9 cellular contexts compared by ENCODE assay signal in the genomic region with DNA sequence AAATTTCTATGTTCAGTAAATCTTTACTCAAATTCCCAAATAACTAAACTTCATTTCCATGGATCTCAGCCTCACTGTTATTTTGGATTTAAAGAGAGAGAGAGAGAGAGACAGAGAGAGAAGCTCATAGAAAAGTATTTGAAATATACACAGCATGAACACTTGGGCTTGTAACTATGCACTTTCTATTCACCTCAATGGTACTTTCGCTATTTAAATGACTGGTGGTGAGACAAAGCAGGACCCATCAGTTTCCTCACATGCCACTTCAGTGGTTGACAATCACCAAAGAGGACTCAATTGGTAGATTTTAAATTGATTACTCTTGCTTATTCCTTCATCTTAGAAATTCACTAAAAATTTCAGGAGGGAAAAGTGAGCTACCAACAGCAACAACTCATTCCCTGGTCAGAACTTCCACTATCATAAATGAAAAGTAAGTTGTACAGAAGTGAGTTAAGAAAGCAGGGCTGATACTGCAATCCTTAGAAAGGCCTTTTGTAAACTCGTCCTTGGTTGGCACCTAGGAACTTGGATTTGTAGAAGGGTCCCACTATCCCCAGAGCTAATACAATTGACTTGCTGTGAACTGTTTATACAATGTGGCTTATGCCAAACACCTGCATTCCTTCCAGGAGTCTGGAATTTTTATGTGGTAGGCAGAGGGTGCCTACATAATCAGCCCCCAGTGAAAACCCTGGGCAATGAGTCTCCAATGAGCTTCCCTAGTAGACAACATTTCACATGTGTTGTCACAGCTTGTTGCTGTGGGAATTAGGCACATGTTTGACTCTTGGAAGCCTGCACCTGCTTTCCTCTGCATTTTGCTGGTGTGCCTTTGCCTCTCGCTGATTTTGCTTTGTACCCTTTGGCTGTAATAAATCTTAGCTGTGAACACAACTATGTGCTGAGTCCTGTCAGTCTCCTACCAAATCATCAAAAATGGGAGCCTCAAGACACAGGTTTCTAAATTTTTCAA. TPM values are rescaled to one million over a fixed set of nuclear protein-coding genes. Genes with fewer than 3 reads are reported as not detected.
DNase-seq lines count a peak whose midpoint lies in the region; ATAC-seq and TF ChIP-seq lines count a peak whose summit lies in the region.
"Had no signal": no experiment of that assay in that cellular context is flagged by ENCODE, and none has a peak within 500 bp of the region (broad histone marks: within the 10 kb centered on the region; RNA-seq: fewer than 3 reads in every experiment).

No MANE protein-coding gene starts in this region.

- no peaks in the 10 kb centered on the region for H3K9me3 Mint-ChIP-seq in activated T-cell treated with anti-CD3 and anti-CD28 coated beads, Interleukin-2, amount 50 U/mL, for 72 hours
- H3K9me3 Mint-ChIP-seq in stimulated activated effector memory CD8-positive, alpha-beta T cell treated with anti-CD3 and anti-CD28 coated beads, Interleukin-12 subunit alpha, Interleukin-12 subunit beta, amount 100 ng/mL, for 72 hours: no peaks in the 10 kb centered on the region

- no peaks in the 10 kb centered on the region for H3K27me3 Mint-ChIP-seq in activated T-cell treated with anti-CD3 and anti-CD28 coated beads, Interleukin-2, amount 50 U/mL, for 72 hours (ENCODE audit: low read depth)

- peaks cover 0 to 100% (median 27%) of the 10 kb centered on the region in 9 donors for H3K36me3 ChIP-seq in heart right ventricle

- H3K36me3 Mint-ChIP-seq in activated T-cell treated with anti-CD3 and anti-CD28 coated beads, Interleukin-2, amount 50 U/mL, for 72 hours (ENCODE audit: insufficient read depth in 2 of 2): peaks cover 23 to 43% of the 10 kb centered on the region in 2 donors
- H3K36me3 Mint-ChIP-seq in stimulated activated effector memory CD8-positive, alpha-beta T cell treated with anti-CD3 and anti-CD28 coated beads, Interleukin-12 subunit alpha, Interleukin-12 subunit beta, amount 100 ng/mL, for 72 hours: peaks cover 93% of the 10 kb centered on the region

- peak; percentile 99 for ATAC-seq in activated T-cell treated with anti-CD3 and anti-CD28 coated beads, Interleukin-2, amount 50 U/mL, for 72 hours (replicated peaks in 1 of 2)
- ATAC-seq in GM21529 (IDR thresholded peaks at IDR 0.05; ENCODE audit: unreplicated experiment): peak; percentile 96
- ATAC-seq in HG03354 (IDR thresholded peaks at IDR 0.05; ENCODE audit: poor library complexity, severe bottlenecking, unreplicated experiment): peak; percentile 87
- ATAC-seq in stimulated activated effector memory CD8-positive, alpha-beta T cell treated with anti-CD3 and anti-CD28 coated beads, Interleukin-12 subunit alpha, Interleukin-12 subunit beta, amount 100 ng/mL, for 72 hours: peak; percentile 100
- no peak for ATAC-seq in heart right ventricle

- H3K9me3 ChIP-seq in heart right ventricle: peaks cover 0 to 11% (median 0%) of the 10 kb centered on the region in 11 donors

- DNase-seq in activated T-cell treated with anti-CD3 and anti-CD28 coated beads, Interleukin-2, amount 50 U/mL, for 72 hours: peak; percentile 28 to 39
- DNase-seq in activated T-cell treated with anti-CD3 and anti-CD28 coated beads, Interleukin-2, amount 50 U/mL, for 48 hours: no peak
- DNase-seq in stimulated activated effector memory CD8-positive, alpha-beta T cell treated with anti-CD3 and anti-CD28 coated beads, Interleukin-12 subunit alpha, Interleukin-12 subunit beta, amount 100 ng/mL, for 72 hours (ENCODE audit: low spot score in 2 of 2): no peak
- DNase-seq in heart right ventricle (no peak), NCI-H1694 treated with DMSO at 0.1 percent for 48 hours (lab: John Stamatoyannopoulos, UW) (no peak), LoVo (ENCODE audit: low spot score) (no peak)
- DNase-seq: dermis blood vessel endothelial cell had no signal

- peaks cover 46% of the 10 kb centered on the region for H3K4me1 Mint-ChIP-seq in activated T-cell treated with anti-CD3 and anti-CD28 coated beads, Interleukin-2, amount 50 U/mL, for 72 hours (ENCODE audit: low read depth)
- peaks cover 22% of the 10 kb centered on the region for H3K4me1 Mint-ChIP-seq in stimulated activated effector memory CD8-positive, alpha-beta T cell treated with anti-CD3 and anti-CD28 coated beads, Interleukin-12 subunit alpha, Interleukin-12 subunit beta, amount 100 ng/mL, for 72 hours

- peak overlapping the region; percentile 77 for H3K27ac Mint-ChIP-seq in activated T-cell treated with anti-CD3 and anti-CD28 coated beads, Interleukin-2, amount 50 U/mL, for 72 hours
- peak overlapping the region; percentile 79 for H3K27ac Mint-ChIP-seq in stimulated activated effector memory CD8-positive, alpha-beta T cell treated with anti-CD3 and anti-CD28 coated beads, Interleukin-12 subunit alpha, Interleukin-12 subunit beta, amount 100 ng/mL, for 72 hours

- H3K4me3 Mint-ChIP-seq in activated T-cell treated with anti-CD3 and anti-CD28 coated beads, Interleukin-2, amount 50 U/mL, for 72 hours: peak overlapping the region; percentile 60 to 87
- peak overlapping the region; percentile 38 for H3K4me3 Mint-ChIP-seq in stimulated activated effector memory CD8-positive, alpha-beta T cell treated with anti-CD3 and anti-CD28 coated beads, Interleukin-12 subunit alpha, Interleukin-12 subunit beta, amount 100 ng/mL, for 72 hours

- H3K4me3 ChIP-seq in heart right ventricle: no peak overlapping the region

- H3K27me3 ChIP-seq in heart right ventricle: no peaks in the 10 kb centered on the region

- no peak overlapping the region for H3K27ac ChIP-seq in heart right ventricle

- WGBS in heart right ventricle, 2 donors: 96 to 98% methylated on average over 3 of the region's 3 CpGs

- intact Hi-C loops in heart right ventricle (cut with DNase I): no loop called here

- no peaks in the 10 kb centered on the region for H3K4me1 ChIP-seq in heart right ventricle

- TF ChIP-seq CTCF in heart right ventricle (IDR thresholded peaks at IDR 0.05): no peak

RNA-seq across cellular contexts. Expression of a gene that starts 10.8 kb away (rescaled TPM):
- total RNA-seq in activated T-cell treated with anti-CD3 and anti-CD28 coated beads, Interleukin-2, amount 50 U/mL, for 72 hours: 10 to 100 TPM; 15.1 to 17.8 TPM
- total RNA-seq in heart right ventricle: 10 to 100 TPM in 2 of 10 donors, 1 to 10 TPM in 8; 4.4 to 13.3 (median 7.5) TPM
- 1 to 10 TPM; 2.1 to 6.3 TPM for polyA plus RNA-seq in heart right ventricle

RNA-seq across cellular contexts. Expression of a gene that starts 54.4 kb away (rescaled TPM):
- 10 to 100 TPM; 25.0 to 26.6 TPM for total RNA-seq in activated T-cell treated with anti-CD3 and anti-CD28 coated beads, Interleukin-2, amount 50 U/mL, for 72 hours
- total RNA-seq in heart right ventricle: 10 to 100 TPM in 6 of 10 donors, 1 to 10 TPM in 4; 7.7 to 13.7 (median 10.1) TPM
- 1 to 10 TPM; 7.3 to 7.7 TPM for polyA plus RNA-seq in heart right ventricle

Comparison
In these comparisons a context has a peak if more than half of its experiments do, and no peak if none do; other contexts are left out.
1. DNase-seq: peak in activated T-cell treated with anti-CD3 and anti-CD28 coated beads, Interleukin-2, amount 50 U/mL, for 72 hours (2 of 2); none in activated T-cell treated with anti-CD3 and anti-CD28 coated beads, Interleukin-2, amount 50 U/mL, for 48 hours (0 of 2), stimulated activated effector memory CD8-positive, alpha-beta T cell treated with anti-CD3 and anti-CD28 coated beads, Interleukin-12 subunit alpha, Interleukin-12 subunit beta, amount 100 ng/mL, for 72 hours (0 of 2), heart right ventricle (0 of 2), NCI-H1694 treated with DMSO at 0.1 percent for 48 hours (single experiment) and LoVo (single experiment).
2. ATAC-seq: peak in activated T-cell treated with anti-CD3 and anti-CD28 coated beads, Interleukin-2, amount 50 U/mL, for 72 hours (2 of 2), GM21529 (single experiment), HG03354 (single experiment) and stimulated activated effector memory CD8-positive, alpha-beta T cell treated with anti-CD3 and anti-CD28 coated beads, Interleukin-12 subunit alpha, Interleukin-12 subunit beta, amount 100 ng/mL, for 72 hours (single experiment); none in heart right ventricle (0 of 8).